ENCODE assay signal across 8 cellular contexts in the genomic region with DNA sequence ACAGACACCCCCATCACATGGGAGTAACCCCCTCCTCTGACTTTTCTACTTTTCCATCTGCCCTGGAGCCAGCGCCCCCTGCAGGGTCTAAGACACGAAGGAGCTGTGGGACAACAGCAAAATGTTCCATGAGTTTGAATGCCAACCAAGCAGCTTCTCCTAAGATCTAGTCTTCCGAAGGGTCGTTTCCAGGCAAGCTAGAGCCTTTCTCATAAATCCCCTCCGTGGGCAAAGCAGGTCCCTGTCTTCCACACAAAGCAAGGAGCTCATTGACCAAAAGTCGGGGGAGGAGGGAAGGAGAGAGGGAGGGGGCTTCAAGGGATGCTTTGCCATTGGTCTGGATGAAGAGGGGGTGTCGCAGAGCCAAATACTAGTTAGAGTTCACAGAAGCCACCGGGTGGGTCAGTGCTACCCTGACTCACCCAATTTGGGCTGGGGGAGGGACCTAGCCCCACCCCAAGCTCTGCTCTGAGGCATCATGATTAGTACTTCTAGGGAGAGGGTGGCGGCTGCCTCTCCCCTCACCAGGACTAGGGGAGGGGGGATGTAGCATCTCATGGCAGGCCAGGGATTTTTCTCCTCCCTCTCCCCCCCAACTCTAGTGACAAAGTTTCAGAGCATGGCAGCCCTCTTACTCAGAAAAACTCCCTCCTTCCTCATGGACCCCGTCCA. TPM values are rescaled to one million over a fixed set of nuclear protein-coding genes. Genes with fewer than 3 reads are reported as not detected.
DNase-seq lines count a peak whose midpoint lies in the region; FAIRE-seq and TF ChIP-seq lines count a peak whose summit lies in the region.

No MANE protein-coding gene starts in this region.

- peaks cover 15% of the 10 kb centered on the region for H3K4me1 Mint-ChIP-seq in activated CD4-positive, alpha-beta T cell treated with anti-CD3 and anti-CD28 coated beads, Interleukin-2, amount 10 ng/mL, durations not matched to agents 7 days and 5 days

- H3K27me3 ChIP-seq in skeletal muscle satellite cell (ENCODE audit: control insufficient read depth, insufficient read depth, low read length), result peaks cover 74% of the 10 kb centered on the region

- FAIRE-seq in GM19239 (lab: Jason Lieb, UNC), result no peak

- peaks cover 82% of the 10 kb centered on the region for H3K27me3 Mint-ChIP-seq in activated CD4-positive, alpha-beta T cell treated with anti-CD3 and anti-CD28 coated beads, Interleukin-2, amount 10 ng/mL, durations not matched to agents 7 days and 5 days

- H3K9ac ChIP-seq in skeletal muscle satellite cell (ENCODE audit: low read depth, low read length), result no peak overlapping the region

- peak overlapping the region; percentile 32 for H3K4me2 ChIP-seq in skeletal muscle satellite cell (ENCODE audit: low read length)

- no peaks in the 10 kb centered on the region for H3K36me3 ChIP-seq in skeletal muscle satellite cell (ENCODE audit: insufficient read depth, low read length)

- peak; percentile 22 for DNase-seq in activated CD4-positive, alpha-beta T cell treated with anti-CD3 and anti-CD28 coated beads for 48 hours
- DNase-seq in activated CD4-positive, alpha-beta T cell treated with anti-CD3 and anti-CD28 coated beads, Interleukin-2, amount 10 ng/mL, durations not matched to agents 7 days and 5 days, result no peak
- DNase-seq in RKO (ENCODE audit: low spot score) (peak; percentile 50), fibroblast of mammary gland (ENCODE audit: low read depth) (no peak), dedifferentiated amniotic fluid mesenchymal stem cell (ENCODE audit: extremely low spot score) (no peak), GM19239 (ENCODE audit: insufficient read length, low spot score) (no peak), cortex of kidney (lab: John Stamatoyannopoulos, UW) (no peak)

- no peak overlapping the region for H3K4me3 ChIP-seq in fibroblast of mammary gland (ENCODE audit: control insufficient read depth, low read depth, low read length)
- H3K4me3 ChIP-seq in skeletal muscle satellite cell (ENCODE audit: low read length), result no peak overlapping the region

- H3K27ac Mint-ChIP-seq in activated CD4-positive, alpha-beta T cell treated with anti-CD3 and anti-CD28 coated beads, Interleukin-2, amount 10 ng/mL, durations not matched to agents 7 days and 5 days, result no peak overlapping the region

- no peaks in the 10 kb centered on the region for H3K9me3 Mint-ChIP-seq in activated CD4-positive, alpha-beta T cell treated with anti-CD3 and anti-CD28 coated beads, Interleukin-2, amount 10 ng/mL, durations not matched to agents 7 days and 5 days

- H3K4me1 ChIP-seq in skeletal muscle satellite cell (ENCODE audit: control insufficient read depth, insufficient read depth, low read length), result no peaks in the 10 kb centered on the region

- no peak overlapping the region for H3K4me3 Mint-ChIP-seq in activated CD4-positive, alpha-beta T cell treated with anti-CD3 and anti-CD28 coated beads, Interleukin-2, amount 10 ng/mL, durations not matched to agents 7 days and 5 days

- peak; percentile 40 for TF ChIP-seq CTCF in fibroblast of mammary gland (conservative IDR thresholded peaks at IDR 0.05; ENCODE audit: control insufficient read depth, insufficient read depth, low read depth, low read length)

- H3K9me3 ChIP-seq in skeletal muscle satellite cell (replicated peaks; ENCODE audit: low read length), result no peaks in the 10 kb centered on the region

- CTCF ChIA-PET in activated CD4-positive, alpha-beta T cell treated with anti-CD3 and anti-CD28 coated beads, Interleukin-2, amount 10 ng/mL, durations not matched to agents 7 days and 5 days (lab: Charles Lee), result interaction anchor here (0.6 to 1.8 kb wide), 7 partner anchors 9 to 65 kb away, joined by 3 to 6 read pairs (median 4); partner anchors contain the start of gene SIRT4

- H3K36me3 Mint-ChIP-seq in activated CD4-positive, alpha-beta T cell treated with anti-CD3 and anti-CD28 coated beads, Interleukin-2, amount 10 ng/mL, durations not matched to agents 7 days and 5 days (ENCODE audit: low read depth), result no peaks in the 10 kb centered on the region

- POLR2A ChIA-PET in activated CD4-positive, alpha-beta T cell treated with anti-CD3 and anti-CD28 coated beads, Interleukin-2, amount 10 ng/mL, durations not matched to agents 7 days and 5 days (lab: Charles Lee), result no interaction called here

RNA-seq across cellular contexts. Expression of gene MSI1, which starts 1.6 kb away (rescaled TPM):
- not detected for total RNA-seq in activated CD4-positive, alpha-beta T cell treated with anti-CD3 and anti-CD28 coated beads, Interleukin-2, amount 10 ng/mL, durations not matched to agents 7 days and 5 days
- under 0.01 TPM in 1 of 2 replicates, not detected in the other for total RNA-seq in skeletal muscle satellite cell (2012; rRNA removed)

RNA-seq across cellular contexts. Expression of gene PLA2G1B, which starts 39.8 kb away (rescaled TPM):
- total RNA-seq in activated CD4-positive, alpha-beta T cell treated with anti-CD3 and anti-CD28 coated beads, Interleukin-2, amount 10 ng/mL, durations not matched to agents 7 days and 5 days, result not detected
- total RNA-seq in skeletal muscle satellite cell (2012; rRNA removed), result not detected in 2 replicates

Comparison
In these comparisons a context has a peak if more than half of its experiments do, and no peak if none do; other contexts are left out.
1. DNase-seq: peak in activated CD4-positive, alpha-beta T cell treated with anti-CD3 and anti-CD28 coated beads for 48 hours (single experiment) and RKO (single experiment); none in activated CD4-positive, alpha-beta T cell treated with anti-CD3 and anti-CD28 coated beads, Interleukin-2, amount 10 ng/mL, durations not matched to agents 7 days and 5 days (single experiment), fibroblast of mammary gland (single experiment), dedifferentiated amniotic fluid mesenchymal stem cell (single experiment), GM19239 (single experiment) and cortex of kidney (single experiment).